ENCODE assay signal across 1 cellular context in genomic region chr2:128317186-128317897, GRCh38.
TF ChIP-seq lines count a peak whose summit lies in the region.

No MANE protein-coding gene starts in this region.

TF ChIP-seq in HepG2, 621 proteins besides CTCF, POLR2A, EP300 and RAD21 (continued from another document and continues in another):
- no peak for TF ChIP-seq AKAP8 (CRISPR knock-in tag; IDR thresholded peaks at IDR 0.05)
- peak; percentile 27 for TF ChIP-seq AGO1 (IDR thresholded peaks at IDR 0.05; ENCODE audit: low read depth, low read length, poor library complexity, severe bottlenecking)
- no peak for TF ChIP-seq AHR (CRISPR knock-in tag; IDR thresholded peaks at IDR 0.05)
- TF ChIP-seq KDM5A (IDR thresholded peaks at IDR 0.05; ENCODE audit: borderline replicate concordance, low read length), result peak; percentile 61; the same call in 1 of the 2 replicates
- TF ChIP-seq ZNF264 (CRISPR knock-in tag; IDR thresholded peaks at IDR 0.05), result no peak
- no peak for TF ChIP-seq HOXA9 (CRISPR knock-in tag; IDR thresholded peaks at IDR 0.05; ENCODE audit: borderline replicate concordance)
- TF ChIP-seq, protein P1, sequence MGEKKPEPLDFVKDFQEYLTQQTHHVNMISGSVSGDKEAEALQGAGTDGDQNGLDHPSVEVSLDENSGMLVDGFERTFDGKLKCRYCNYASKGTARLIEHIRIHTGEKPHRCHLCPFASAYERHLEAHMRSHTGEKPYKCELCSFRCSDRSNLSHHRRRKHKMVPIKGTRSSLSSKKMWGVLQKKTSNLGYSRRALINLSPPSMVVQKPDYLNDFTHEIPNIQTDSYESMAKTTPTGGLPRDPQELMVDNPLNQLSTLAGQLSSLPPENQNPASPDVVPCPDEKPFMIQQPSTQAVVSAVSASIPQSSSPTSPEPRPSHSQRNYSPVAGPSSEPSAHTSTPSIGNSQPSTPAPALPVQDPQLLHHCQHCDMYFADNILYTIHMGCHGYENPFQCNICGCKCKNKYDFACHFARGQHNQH (CRISPR knock-in tag; IDR thresholded peaks at IDR 0.05), result no peak
- no peak; the same call in 1 of the 2 replicates for TF ChIP-seq EEA1 (CRISPR knock-in tag; IDR thresholded peaks at IDR 0.05; ENCODE audit: borderline replicate concordance)
- TF ChIP-seq SRF (IDR thresholded peaks at IDR 0.05; ENCODE audit: low read depth, low read length), result no peak
- TF ChIP-seq, protein P2, sequence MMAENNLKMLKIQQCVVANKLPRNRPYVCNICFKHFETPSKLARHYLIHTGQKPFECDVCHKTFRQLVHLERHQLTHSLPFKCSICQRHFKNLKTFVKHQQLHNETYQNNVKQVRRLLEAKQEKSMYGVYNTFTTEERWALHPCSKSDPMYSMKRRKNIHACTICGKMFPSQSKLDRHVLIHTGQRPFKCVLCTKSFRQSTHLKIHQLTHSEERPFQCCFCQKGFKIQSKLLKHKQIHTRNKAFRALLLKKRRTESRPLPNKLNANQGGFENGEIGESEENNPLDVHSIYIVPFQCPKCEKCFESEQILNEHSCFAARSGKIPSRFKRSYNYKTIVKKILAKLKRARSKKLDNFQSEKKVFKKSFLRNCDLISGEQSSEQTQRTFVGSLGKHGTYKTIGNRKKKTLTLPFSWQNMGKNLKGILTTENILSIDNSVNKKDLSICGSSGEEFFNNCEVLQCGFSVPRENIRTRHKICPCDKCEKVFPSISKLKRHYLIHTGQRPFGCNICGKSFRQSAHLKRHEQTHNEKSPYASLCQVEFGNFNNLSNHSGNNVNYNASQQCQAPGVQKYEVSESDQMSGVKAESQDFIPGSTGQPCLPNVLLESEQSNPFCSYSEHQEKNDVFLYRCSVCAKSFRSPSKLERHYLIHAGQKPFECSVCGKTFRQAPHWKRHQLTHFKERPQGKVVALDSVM (CRISPR knock-in tag; IDR thresholded peaks at IDR 0.05), result 0 out of 2 replicates have a peak, but pooled peaks have one; percentile 26
- TF ChIP-seq SRSF1 (optimal IDR thresholded peaks at IDR 0.05; ENCODE audit: low read depth, low read length), result no peak
- 0 out of 2 replicates have a peak, but pooled peaks have one; percentile 50 for TF ChIP-seq ZZZ3 (CRISPR knock-in tag; IDR thresholded peaks at IDR 0.05; ENCODE audit: borderline replicate concordance)
- no peak for TF ChIP-seq ZNF547 (CRISPR knock-in tag; IDR thresholded peaks at IDR 0.05)
- TF ChIP-seq NCOR1 (IDR thresholded peaks at IDR 0.05; ENCODE audit: borderline replicate concordance, low read length), result no peak
- TF ChIP-seq NR2F2 (IDR thresholded peaks at IDR 0.05; ENCODE audit: borderline replicate concordance, low read depth), result no peak
- TF ChIP-seq CEBPG (CRISPR knock-in tag; IDR thresholded peaks at IDR 0.05), result no peak
- no peak for TF ChIP-seq PRDM10 (CRISPR knock-in tag; IDR thresholded peaks at IDR 0.05; ENCODE audit: low read depth)
- TF ChIP-seq SAFB2 (CRISPR knock-in tag; IDR thresholded peaks at IDR 0.05; ENCODE audit: borderline replicate concordance, low read depth), result no peak; the same call in 1 of the 2 replicates
- TF ChIP-seq ZNF30 (CRISPR knock-in tag; IDR thresholded peaks at IDR 0.05), result no peak
- TF ChIP-seq SALL2 (CRISPR knock-in tag; IDR thresholded peaks at IDR 0.05), result 0 out of 2 replicates have a peak, but pooled peaks have one; percentile 21
- no peak for TF ChIP-seq ZNF772 (CRISPR knock-in tag; IDR thresholded peaks at IDR 0.05)
- TF ChIP-seq ZFAT (CRISPR knock-in tag; conservative IDR thresholded peaks at IDR 0.05), result no peak
- no peak for TF ChIP-seq SP140L (CRISPR knock-in tag; IDR thresholded peaks at IDR 0.05; ENCODE audit: borderline replicate concordance)
- TF ChIP-seq HOXD1 (CRISPR knock-in tag; IDR thresholded peaks at IDR 0.05), result peak; percentile 55; the same call in 1 of the 2 replicates
- TF ChIP-seq, protein P3, sequence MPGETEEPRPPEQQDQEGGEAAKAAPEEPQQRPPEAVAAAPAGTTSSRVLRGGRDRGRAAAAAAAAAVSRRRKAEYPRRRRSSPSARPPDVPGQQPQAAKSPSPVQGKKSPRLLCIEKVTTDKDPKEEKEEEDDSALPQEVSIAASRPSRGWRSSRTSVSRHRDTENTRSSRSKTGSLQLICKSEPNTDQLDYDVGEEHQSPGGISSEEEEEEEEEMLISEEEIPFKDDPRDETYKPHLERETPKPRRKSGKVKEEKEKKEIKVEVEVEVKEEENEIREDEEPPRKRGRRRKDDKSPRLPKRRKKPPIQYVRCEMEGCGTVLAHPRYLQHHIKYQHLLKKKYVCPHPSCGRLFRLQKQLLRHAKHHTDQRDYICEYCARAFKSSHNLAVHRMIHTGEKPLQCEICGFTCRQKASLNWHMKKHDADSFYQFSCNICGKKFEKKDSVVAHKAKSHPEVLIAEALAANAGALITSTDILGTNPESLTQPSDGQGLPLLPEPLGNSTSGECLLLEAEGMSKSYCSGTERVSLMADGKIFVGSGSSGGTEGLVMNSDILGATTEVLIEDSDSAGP (CRISPR knock-in tag; IDR thresholded peaks at IDR 0.05; ENCODE audit: borderline replicate concordance), result peak; percentile 77
- no peak for TF ChIP-seq ZNF563 (CRISPR knock-in tag; IDR thresholded peaks at IDR 0.05)
- TF ChIP-seq ZNF225 (CRISPR knock-in tag; IDR thresholded peaks at IDR 0.05), result peak; percentile 38; the same call in 1 of the 2 replicates
- TF ChIP-seq NCOA1 (CRISPR knock-in tag; IDR thresholded peaks at IDR 0.05), result no peak
- no peak for TF ChIP-seq MBNL3 (CRISPR knock-in tag; conservative IDR thresholded peaks at IDR 0.05)
- TF ChIP-seq SNRNP70 (IDR thresholded peaks at IDR 0.05; ENCODE audit: low read depth, low read length), result no peak
- no peak; the same call in 1 of the 2 replicates for TF ChIP-seq NCOA2 (CRISPR knock-in tag; IDR thresholded peaks at IDR 0.05)
- TF ChIP-seq NR3C1 (CRISPR knock-in tag; IDR thresholded peaks at IDR 0.05), result no peak
- TF ChIP-seq NFATC3 (CRISPR knock-in tag; IDR thresholded peaks at IDR 0.05), result no peak
- no peak for TF ChIP-seq ZBTB33 (CRISPR knock-in tag; IDR thresholded peaks at IDR 0.05)
- no peak for TF ChIP-seq PHF20 (CRISPR knock-in tag; IDR thresholded peaks at IDR 0.05)
- TF ChIP-seq ZNF644 (CRISPR knock-in tag; IDR thresholded peaks at IDR 0.05; ENCODE audit: low read depth), result no peak
- TF ChIP-seq ZNF652 (CRISPR knock-in tag; IDR thresholded peaks at IDR 0.05; ENCODE audit: borderline replicate concordance, low read depth), result no peak
- TF ChIP-seq RERE (CRISPR knock-in tag; IDR thresholded peaks at IDR 0.05; ENCODE audit: low read depth), result peak; percentile 42; the same call in 1 of the 2 replicates
- no peak for TF ChIP-seq ZSCAN12 (CRISPR knock-in tag; IDR thresholded peaks at IDR 0.05)
- no peak for TF ChIP-seq ATF7 (IDR thresholded peaks at IDR 0.05)
- TF ChIP-seq ATF7 (CRISPR knock-in tag; IDR thresholded peaks at IDR 0.05), result no peak
- peak; percentile 38; the same call in 1 of the 2 replicates for TF ChIP-seq JUND (CRISPR knock-in tag; IDR thresholded peaks at IDR 0.05)
- TF ChIP-seq ZKSCAN8 (CRISPR knock-in tag; IDR thresholded peaks at IDR 0.05; ENCODE audit: borderline replicate concordance), result no peak
- peak; percentile 57; the same call in 1 of the 2 replicates for TF ChIP-seq ZSCAN21 (CRISPR knock-in tag; IDR thresholded peaks at IDR 0.05; ENCODE audit: borderline replicate concordance)
- no peak for TF ChIP-seq NCOA5 (CRISPR knock-in tag; IDR thresholded peaks at IDR 0.05)
- no peak; the same call in 1 of the 2 replicates for TF ChIP-seq ZNF782 (CRISPR knock-in tag; IDR thresholded peaks at IDR 0.05; ENCODE audit: borderline replicate concordance)
- no peak for TF ChIP-seq ZMYM3 (CRISPR knock-in tag; IDR thresholded peaks at IDR 0.05)
- TF ChIP-seq ZNF589 (CRISPR knock-in tag; conservative IDR thresholded peaks at IDR 0.05), result no peak
- TF ChIP-seq FOXA3 (CRISPR knock-in tag; IDR thresholded peaks at IDR 0.05), result no peak
